In the genomic region with DNA sequence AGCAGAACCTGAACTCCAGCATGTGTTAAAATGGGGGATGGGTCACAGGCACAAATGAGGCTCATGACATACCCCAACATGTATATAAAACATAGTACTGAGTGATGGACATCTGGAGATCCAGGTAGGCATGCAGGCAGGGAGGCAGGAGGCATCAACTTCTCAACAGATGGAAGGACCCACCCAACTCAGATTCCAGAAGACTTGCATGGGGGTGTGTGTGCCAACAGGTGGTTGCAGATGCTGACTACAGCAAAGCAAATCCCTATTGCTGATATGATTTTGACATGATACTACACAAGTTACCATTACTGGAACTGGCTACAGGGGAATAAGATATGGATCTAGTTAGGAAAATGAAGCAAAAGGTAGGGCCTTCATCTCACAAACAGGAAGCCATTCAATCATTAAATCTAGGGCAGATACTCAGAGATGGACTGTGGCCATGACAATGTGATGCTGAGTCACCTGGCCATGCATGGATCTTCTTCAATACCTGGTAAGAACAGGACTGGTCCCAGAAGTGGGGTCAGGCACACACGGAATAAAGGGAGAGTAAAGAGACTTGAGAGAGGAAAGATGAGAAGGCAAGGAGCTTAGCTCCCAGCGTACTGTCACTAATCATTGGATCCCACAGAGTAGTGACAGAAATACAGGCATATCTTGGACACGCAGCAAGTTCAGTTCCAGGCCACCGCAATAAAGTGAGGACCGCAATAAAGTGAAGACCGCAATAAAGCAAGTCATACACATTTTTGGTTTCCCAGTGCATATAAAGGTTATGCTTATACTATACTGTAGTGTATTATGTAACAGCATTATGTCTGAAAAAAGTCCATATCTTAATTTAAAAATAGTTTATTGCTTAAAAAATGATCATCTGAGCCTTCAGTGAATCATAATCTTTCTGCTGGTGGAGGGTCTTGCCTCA, we compare ENCODE assay signal across 1 cellular context.
A peak's percentile ranks its signal among the peaks of the same experiment; 100 is the strongest.
TF ChIP-seq lines count a peak whose summit lies in the region.

No MANE protein-coding gene starts in this region.

TF ChIP-seq in HEK293, 187 proteins besides CTCF, POLR2A, EP300 and RAD21 (continued from another document):
- TF ChIP-seq SCRT2 (tag by site-specific recombination; IDR thresholded peaks at IDR 0.05), result peak; percentile 61
